33 cellular contexts compared by ENCODE assay signal in genomic region chr6:71524201-71524600, GRCh38.
"Had no signal": no experiment of that assay in that cellular context is flagged by ENCODE, and none has a peak within 500 bp of the region (broad histone marks: within the 10 kb centered on the region; RNA-seq: fewer than 3 reads in every experiment).

No MANE protein-coding gene starts in this region.

- H3K27ac Mint-ChIP-seq: activated B cell treated with CpG ODN at 0.5 μM for 24 hours; activated CD4-positive, alpha-beta memory T cell treated with anti-CD3 and anti-CD28 coated beads for 36 hours; activated CD4-positive, alpha-beta T cell treated with anti-CD3 and anti-CD28 coated beads for 36 hours; activated CD4-positive, alpha-beta T cell treated with anti-CD3 and anti-CD28 coated beads, Interleukin-2, amount 10 ng/mL, durations not matched to agents 24 days and 14 days; activated naive CD8-positive, alpha-beta T cell; activated T-helper 17 cell treated with anti-CD3 and anti-CD28 coated beads, Interleukin-2, amount 50 U/mL, for 72 hours; effector memory CD8-positive, alpha-beta T cell; T-helper 17 cell; T-helper 2 cell treated with Interferon-gamma antibody and Interleukin-4, amounts not matched to agents 5 μg/mL and 100 μg/mL, for 36 hours had no signal

- H3K36me3 ChIP-seq: adrenal gland, esophagus muscularis mucosa, heart left ventricle, WERI-Rb-1 had no signal

- H3K36me3 Mint-ChIP-seq: activated CD4-positive, alpha-beta memory T cell treated with anti-CD3 and anti-CD28 coated beads for 36 hours; activated naive CD8-positive, alpha-beta T cell had no signal

- H3K4me1 Mint-ChIP-seq: activated B cell treated with CpG ODN at 0.5 μM for 24 hours; activated CD4-positive, alpha-beta T cell treated with anti-CD3 and anti-CD28 coated beads for 36 hours; activated CD4-positive, alpha-beta T cell treated with anti-CD3 and anti-CD28 coated beads, Interleukin-2, amount 10 ng/mL, durations not matched to agents 24 days and 14 days; activated T-helper 17 cell treated with anti-CD3 and anti-CD28 coated beads, Interleukin-2, amount 50 U/mL, for 72 hours; T-helper 17 cell had no signal

- DNase-seq: activated B cell treated with CpG ODN at 0.5 μM for 24 hours; activated CD4-positive, alpha-beta memory T cell treated with anti-CD3 and anti-CD28 coated beads for 36 hours; activated CD4-positive, alpha-beta T cell treated with anti-CD3 and anti-CD28 coated beads for 36 hours; activated CD4-positive, alpha-beta T cell treated with anti-CD3 and anti-CD28 coated beads, Interleukin-2, amount 10 ng/mL, durations not matched to agents 24 days and 14 days; activated CD4-positive, CD25-positive, alpha-beta regulatory T cell treated with anti-CD3 and anti-CD28 coated beads, Interleukin-2, amount 50 U/mL, for 72 hours; activated CD8-positive, alpha-beta memory T cell treated with anti-CD3 and anti-CD28 coated beads, Interleukin-2, amount 50 U/mL, for 48 hours; activated effector memory CD4-positive, alpha-beta T cell treated with Interleukin-2 at 50 U/mL for 16 hours; activated gamma-delta T cell treated with Interleukin-2 at 50 U/mL for 16 hours; activated naive CD4-positive, alpha-beta T cell treated with anti-CD3 and anti-CD28 coated beads, Interleukin-2, amount 50 U/mL, for 16 hours; activated naive CD4-positive, alpha-beta T cell treated with Interleukin-2 at 50 U/mL for 16 hours; activated T-cell treated with anti-CD3 and anti-CD28 coated beads for 4 hours; activated T-cell treated with anti-CD3 and anti-CD28 coated beads, Interleukin-2, amount 50 U/mL, for 4 hours; adrenal gland; amygdala; aorta; body of pancreas; caudate nucleus; cortex of kidney; dermis blood vessel endothelial cell; effector CD4-positive, alpha-beta T cell; effector memory CD8-positive, alpha-beta T cell; erythroblast; foreskin fibroblast; heart left ventricle; hypothalamus; T-helper 1 cell; T-helper 17 cell; T1000; WERI-Rb-1 had no signal

- H3K4me3 ChIP-seq: adrenal gland, body of pancreas, esophagus muscularis mucosa, heart left ventricle had no signal

- H3K9me3 ChIP-seq: body of pancreas, esophagus muscularis mucosa had no signal

- H3K9me3 Mint-ChIP-seq: activated CD4-positive, alpha-beta memory T cell treated with anti-CD3 and anti-CD28 coated beads for 36 hours; activated CD4-positive, alpha-beta T cell treated with anti-CD3 and anti-CD28 coated beads, Interleukin-2, amount 10 ng/mL, durations not matched to agents 24 days and 14 days; activated T-cell treated with anti-CD3 and anti-CD28 coated beads, Interleukin-2, amount 50 U/mL, for 4 hours; activated T-helper 17 cell treated with anti-CD3 and anti-CD28 coated beads, Interleukin-2, amount 50 U/mL, for 72 hours; effector memory CD8-positive, alpha-beta T cell; T-helper 2 cell treated with Interferon-gamma antibody and Interleukin-4, amounts not matched to agents 5 μg/mL and 100 μg/mL, for 36 hours had no signal

- H3K27me3 ChIP-seq: adrenal gland, body of pancreas, esophagus muscularis mucosa, heart left ventricle had no signal

- H3K4me1 ChIP-seq: esophagus muscularis mucosa had no signal

- H3K4me3 Mint-ChIP-seq: activated B cell treated with CpG ODN at 0.5 μM for 24 hours; activated CD4-positive, alpha-beta memory T cell treated with anti-CD3 and anti-CD28 coated beads for 36 hours; activated CD4-positive, alpha-beta T cell treated with anti-CD3 and anti-CD28 coated beads for 36 hours; activated CD4-positive, alpha-beta T cell treated with anti-CD3 and anti-CD28 coated beads, Interleukin-2, amount 10 ng/mL, durations not matched to agents 24 days and 14 days; activated naive CD8-positive, alpha-beta T cell; activated T-cell treated with anti-CD3 and anti-CD28 coated beads, Interleukin-2, amount 50 U/mL, for 4 hours; activated T-helper 17 cell treated with anti-CD3 and anti-CD28 coated beads, Interleukin-2, amount 50 U/mL, for 72 hours; effector memory CD8-positive, alpha-beta T cell; T-helper 17 cell; T-helper 2 cell treated with Interferon-gamma antibody and Interleukin-4, amounts not matched to agents 5 μg/mL and 100 μg/mL, for 36 hours had no signal

- ATAC-seq: activated CD4-positive, alpha-beta T cell treated with anti-CD3 and anti-CD28 coated beads for 36 hours; activated T-cell treated with anti-CD3 and anti-CD28 coated beads, Interleukin-2, amount 50 U/mL, for 4 hours; activated T-helper 17 cell treated with anti-CD3 and anti-CD28 coated beads, Interleukin-2, amount 50 U/mL, for 72 hours; body of pancreas; effector memory CD8-positive, alpha-beta T cell; heart left ventricle; T-helper 17 cell had no signal
